In genomic region chr19:34405892-34406660, GRCh38 we compare ENCODE assay signal across 15 cellular contexts. TPM values are rescaled to one million over a fixed set of nuclear protein-coding genes. Genes with fewer than 3 reads are reported as not detected.
DNase-seq lines count a peak whose midpoint lies in the region; ATAC-seq and TF ChIP-seq lines count a peak whose summit lies in the region.
"Had no signal": no experiment of that assay in that cellular context is flagged by ENCODE, and none has a peak within 500 bp of the region (broad histone marks: within the 10 kb centered on the region; RNA-seq: fewer than 3 reads in every experiment).

No MANE protein-coding gene starts in this region.

- H3K9me3 Mint-ChIP-seq in activated T-cell treated with anti-CD3 and anti-CD28 coated beads, Interleukin-2, amount 50 U/mL, for 72 hours: no peaks in the 10 kb centered on the region
- H3K9me3 Mint-ChIP-seq in immature natural killer cell: no peaks in the 10 kb centered on the region
- H3K9me3 Mint-ChIP-seq in stimulated activated memory B cell treated with anti-CD40 and anti-IgM and Interleukin-4, amounts not matched to agents 10 μg/mL and 1 μg/mL and 100 μg/mL, for 72 hours: no peaks in the 10 kb centered on the region

- peaks cover 26% of the 10 kb centered on the region for H3K79me2 ChIP-seq in PC-9 (ENCODE audit: low read depth)

- H3F3A ChIP-seq in PC-9 (ENCODE audit: insufficient read depth, low read depth): peaks cover 23% of the 10 kb centered on the region

- ATAC-seq in activated T-cell treated with anti-CD3 and anti-CD28 coated beads, Interleukin-2, amount 50 U/mL, for 72 hours (replicated peaks in 1 of 2): no peak
- no peak for ATAC-seq in stimulated activated memory B cell treated with anti-CD40 and anti-IgM and Interleukin-4, amounts not matched to agents 10 μg/mL and 1 μg/mL and 100 μg/mL, for 72 hours
- ATAC-seq in foreskin keratinocyte (no peak), HG03521 (IDR thresholded peaks at IDR 0.05; ENCODE audit: unreplicated experiment) (no peak)
- ATAC-seq: sciatic nerve had no signal

- no peaks in the 10 kb centered on the region for H3K9me2 ChIP-seq in PC-9 (ENCODE audit: insufficient read depth)
- H3K9me2 ChIP-seq: SK-N-SH had no signal

- intact Hi-C loops in PC-9 (cut with micrococcal nuclease; ENCODE audit: unreplicated experiment): no loop called here

- peaks cover 8 to 10% of the 10 kb centered on the region in 2 donors for H3K36me3 Mint-ChIP-seq in activated T-cell treated with anti-CD3 and anti-CD28 coated beads, Interleukin-2, amount 50 U/mL, for 72 hours (ENCODE audit: insufficient read depth in 2 of 2)
- peaks cover 3 to 12% (median 7%) of the 10 kb centered on the region in 3 donors for H3K36me3 Mint-ChIP-seq in immature natural killer cell
- H3K36me3 Mint-ChIP-seq in stimulated activated memory B cell treated with anti-CD40 and anti-IgM and Interleukin-4, amounts not matched to agents 10 μg/mL and 1 μg/mL and 100 μg/mL, for 72 hours: peaks cover 14% of the 10 kb centered on the region

- CTCF ChIA-PET in PC-9 (lab: Charles Lee): no interaction called here

- H3K4me1 Mint-ChIP-seq in activated T-cell treated with anti-CD3 and anti-CD28 coated beads, Interleukin-2, amount 50 U/mL, for 72 hours (ENCODE audit: low read depth): peaks cover 19% of the 10 kb centered on the region
- peaks cover 10% of the 10 kb centered on the region in 2 donors for H3K4me1 Mint-ChIP-seq in immature natural killer cell
- H3K4me1 Mint-ChIP-seq in stimulated activated memory B cell treated with anti-CD40 and anti-IgM and Interleukin-4, amounts not matched to agents 10 μg/mL and 1 μg/mL and 100 μg/mL, for 72 hours: peaks cover 33% of the 10 kb centered on the region

- H3K4me3 Mint-ChIP-seq in activated T-cell treated with anti-CD3 and anti-CD28 coated beads, Interleukin-2, amount 50 U/mL, for 72 hours: peak overlapping the region in 1 of 2 donors; percentile 98
- H3K4me3 Mint-ChIP-seq in immature natural killer cell: peak overlapping the region; percentile 21 to 53 (median 38)
- H3K4me3 Mint-ChIP-seq in stimulated activated memory B cell treated with anti-CD40 and anti-IgM and Interleukin-4, amounts not matched to agents 10 μg/mL and 1 μg/mL and 100 μg/mL, for 72 hours: peak overlapping the region; percentile 26

- peak overlapping the region; percentile 5 for H3K27ac Mint-ChIP-seq in activated T-cell treated with anti-CD3 and anti-CD28 coated beads, Interleukin-2, amount 50 U/mL, for 72 hours
- no peak overlapping the region for H3K27ac Mint-ChIP-seq in immature natural killer cell
- peak overlapping the region; percentile 42 for H3K27ac Mint-ChIP-seq in stimulated activated memory B cell treated with anti-CD40 and anti-IgM and Interleukin-4, amounts not matched to agents 10 μg/mL and 1 μg/mL and 100 μg/mL, for 72 hours

- no peak overlapping the region for H2AFZ ChIP-seq in PC-9

- H4K20me1 ChIP-seq in PC-9 (ENCODE audit: insufficient read depth): no peaks in the 10 kb centered on the region

- H3K27me3 Mint-ChIP-seq in activated T-cell treated with anti-CD3 and anti-CD28 coated beads, Interleukin-2, amount 50 U/mL, for 72 hours (ENCODE audit: low read depth): no peaks in the 10 kb centered on the region
- H3K27me3 Mint-ChIP-seq in immature natural killer cell (ENCODE audit: low read depth in 3 of 3): peaks cover 0 to 3% (median 0%) of the 10 kb centered on the region in 3 donors
- no peaks in the 10 kb centered on the region for H3K27me3 Mint-ChIP-seq in stimulated activated memory B cell treated with anti-CD40 and anti-IgM and Interleukin-4, amounts not matched to agents 10 μg/mL and 1 μg/mL and 100 μg/mL, for 72 hours

- no peak for DNase-seq in activated T-cell treated with anti-CD3 and anti-CD28 coated beads, Interleukin-2, amount 50 U/mL, for 72 hours
- DNase-seq in activated T-cell treated with anti-CD3 and anti-CD28 coated beads for 4 hours (no peak), PC-9 (no peak), immature natural killer cell (no peak), foreskin keratinocyte (no peak), T-helper 9 cell (no peak)
- DNase-seq: activated CD4-positive, alpha-beta T cell treated with anti-CD3 and anti-CD28 coated beads, Interleukin-2, amount 50 U/mL, for 4 hours; anterior cingulate cortex; NCI-H1105 treated with DMSO at 0.1 percent for 48 hours; NCI-H748 treated with DMSO at 0.1 percent for 48 hours; SK-N-SH had no signal

- 0 out of 2 replicates have a peak overlapping the region, but pooled peaks have one; percentile 96 for H3K4me2 ChIP-seq in PC-9

- H3K27me3 ChIP-seq in PC-9 (ENCODE audit: insufficient read depth, low read depth): no peaks in the 10 kb centered on the region
- H3K27me3 ChIP-seq in foreskin keratinocyte: no peaks in the 10 kb centered on the region
- H3K27me3 ChIP-seq: vagina had no signal

- TSS peak; percentile 23 for BruUV-seq in PC-9 (replicated peaks; lab: Mats Ljungman, UMichigan)

- H3K36me3 ChIP-seq in PC-9 (ENCODE audit: low read depth): peaks cover 10% of the 10 kb centered on the region; the same call in 1 of the 2 replicates
- H3K36me3 ChIP-seq: vagina had no signal

- H3K4me3 ChIP-seq in PC-9: no peak overlapping the region
- H3K4me3 ChIP-seq: vagina had no signal

- POLR2A ChIA-PET in PC-9 (lab: Charles Lee; ENCODE audit: unreplicated experiment): interaction anchor here (0.7 kb wide), 1 partner anchor 77 kb away, joined by 12 read pairs; no protein-coding TSS in a partner anchor

- H3K9me3 ChIP-seq in PC-9 (ENCODE audit: insufficient read depth, low read depth): no peaks in the 10 kb centered on the region
- H3K9me3 ChIP-seq: SK-N-SH, vagina had no signal

- TF ChIP-seq CTCF in PC-9 (conservative IDR thresholded peaks at IDR 0.05): no peak
- no peak for TF ChIP-seq CTCF in foreskin keratinocyte (conservative IDR thresholded peaks at IDR 0.05)

- H3K27ac ChIP-seq in PC-9 (no peak overlapping the region), foreskin keratinocyte (no peak overlapping the region)
- H3K27ac ChIP-seq: vagina had no signal

- H3K4me1 ChIP-seq in PC-9 (replicated peaks; ENCODE audit: insufficient read depth): peaks cover 5% of the 10 kb centered on the region; the same call in 1 of the 2 replicates
- H3K4me1 ChIP-seq in foreskin keratinocyte: no peaks in the 10 kb centered on the region

RNA-seq across cellular contexts. Expression of gene PDCD2L, which starts 1.9 kb away (rescaled TPM):
- 10 to 100 TPM; 23.2 to 34.4 TPM for total RNA-seq in activated T-cell treated with anti-CD3 and anti-CD28 coated beads, Interleukin-2, amount 50 U/mL, for 72 hours
- total RNA-seq in PC-9 (2021) (14.8 and 20.9 TPM in 2 replicates), foreskin keratinocyte (21.2 and 23.8 TPM in 2 replicates)
- polyA plus RNA-seq in immature natural killer cell (10 to 100 TPM in 2 of 3 donors, 1 to 10 TPM in 1; 6.5 to 14.3 (median 11.4) TPM), foreskin keratinocyte (21.0 and 24.7 TPM in 2 replicates)

RNA-seq across cellular contexts. Expression of gene UBA2, which starts 22.1 kb away (rescaled TPM):
- 100 to 1,000 TPM; 153 to 183 TPM for total RNA-seq in activated T-cell treated with anti-CD3 and anti-CD28 coated beads, Interleukin-2, amount 50 U/mL, for 72 hours
- total RNA-seq in PC-9 (2021) (93.0 and 101 TPM in 2 replicates), foreskin keratinocyte (103 and 118 TPM in 2 replicates)
- polyA plus RNA-seq in immature natural killer cell (10 to 100 TPM; 77.3 to 95.2 (median 87.4) TPM), foreskin keratinocyte (41.0 and 60.1 TPM in 2 replicates)

RNA-seq across cellular contexts. Expression of gene GPI, which starts 41.1 kb away (rescaled TPM):
- total RNA-seq in activated T-cell treated with anti-CD3 and anti-CD28 coated beads, Interleukin-2, amount 50 U/mL, for 72 hours: 100 to 1,000 TPM; 240 to 282 TPM
- total RNA-seq in PC-9 (2021) (365 and 522 TPM in 2 replicates), foreskin keratinocyte (192 and 196 TPM in 2 replicates)
- polyA plus RNA-seq in immature natural killer cell (100 to 1,000 TPM; 112 to 161 (median 143) TPM), foreskin keratinocyte (156 and 169 TPM in 2 replicates)

Comparison
In these comparisons a context has a peak if more than half of its experiments do, and no peak if none do; other contexts are left out.
1. H3K27ac Mint-ChIP-seq: peak in activated T-cell treated with anti-CD3 and anti-CD28 coated beads, Interleukin-2, amount 50 U/mL, for 72 hours (single experiment) and stimulated activated memory B cell treated with anti-CD40 and anti-IgM and Interleukin-4, amounts not matched to agents 10 μg/mL and 1 μg/mL and 100 μg/mL, for 72 hours (single experiment); none in immature natural killer cell (0 of 6).